In the genomic region with DNA sequence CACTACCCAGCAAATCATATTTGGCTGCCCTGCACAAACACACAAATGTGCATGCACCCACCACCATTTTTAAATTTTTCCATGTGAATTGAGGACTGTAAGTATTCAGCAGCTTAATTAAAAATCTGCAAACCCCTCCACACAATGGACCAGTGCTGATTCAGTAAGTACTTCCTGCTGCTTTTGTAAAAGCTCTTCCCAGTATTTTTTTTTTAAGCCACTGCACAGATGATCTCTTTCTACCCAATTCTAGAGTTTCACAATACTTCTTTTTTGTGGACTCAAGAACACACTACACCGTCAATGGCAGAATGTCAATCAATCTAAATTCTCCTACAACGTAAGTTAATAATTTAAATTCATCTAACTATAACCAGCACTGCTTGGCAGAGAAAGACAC, we compare ENCODE assay signal across 15 cellular contexts. TPM values are rescaled to one million over a fixed set of nuclear protein-coding genes. Genes with fewer than 3 reads are reported as not detected.
DNase-seq lines count a peak whose midpoint lies in the region; ATAC-seq and TF ChIP-seq lines count a peak whose summit lies in the region.
"Had no signal": no experiment of that assay in that cellular context is flagged by ENCODE, and none has a peak within 500 bp of the region (broad histone marks: within the 10 kb centered on the region; RNA-seq: fewer than 3 reads in every experiment).

No MANE protein-coding gene starts in this region.

- H3K27ac ChIP-seq in A673 (ENCODE audit: low read depth, low read length, poor library complexity, severe bottlenecking) (no peak overlapping the region), right lobe of liver (peak overlapping the region in 1 of 3 donors; percentile 12)

- H3K9me3 ChIP-seq in A673 (ENCODE audit: low read depth, low read length, poor library complexity, severe bottlenecking) (no peaks in the 10 kb centered on the region), right lobe of liver (no peaks in the 10 kb centered on the region)
- H3K9me3 ChIP-seq: pancreas had no signal

- H3K36me3 ChIP-seq in A673 (ENCODE audit: insufficient read depth, low read length, poor library complexity, severe bottlenecking), result no peaks in the 10 kb centered on the region
- no peaks in the 10 kb centered on the region for H3K36me3 ChIP-seq in right lobe of liver
- H3K36me3 ChIP-seq: pancreas had no signal

- H3K4me1 Mint-ChIP-seq in chondrocyte (ENCODE audit: low read depth), result peaks cover 78% of the 10 kb centered on the region
- H3K4me1 Mint-ChIP-seq: activated naive CD8-positive, alpha-beta T cell treated with anti-CD3 and anti-CD28 coated beads for 36 hours had no signal

- H3K4me1 ChIP-seq in A673 (ENCODE audit: insufficient read depth, low read length, poor library complexity, severe bottlenecking), result peaks cover 21% of the 10 kb centered on the region
- H3K4me1 ChIP-seq in right lobe of liver, result peaks cover 0 to 34% (median 10%) of the 10 kb centered on the region in 4 donors

- no peak for TF ChIP-seq CTCF in A673 (conservative IDR thresholded peaks at IDR 0.05; ENCODE audit: low read depth, low read length)
- TF ChIP-seq CTCF in chondrocyte (IDR thresholded peaks at IDR 0.05), result no peak
- TF ChIP-seq CTCF in right lobe of liver (IDR thresholded peaks at IDR 0.05), result no peak

- POLR2A ChIA-PET in A673 (lab: Charles Lee; ENCODE audit: low non-redundant PET), result no interaction called here

- 6% methylated on average over 2 of the region's 2 CpGs for WGBS in right lobe of liver (ENCODE audit: insufficient coverage, low coverage, low lambda C conversion rate, missing lambda C conversion rate)

- H3K4me3 Mint-ChIP-seq in chondrocyte (ENCODE audit: unreplicated experiment), result no peak overlapping the region
- H3K4me3 Mint-ChIP-seq: activated naive CD8-positive, alpha-beta T cell treated with anti-CD3 and anti-CD28 coated beads for 36 hours; T-helper 1 cell treated with Interleukin-12 subunit alpha and Interleukin-12 subunit beta and Interleukin-4 antibody, amounts not matched to agents 30 μg/mL and 1 μg/mL, for 36 hours had no signal

- no peak for TF ChIP-seq POLR2A in right lobe of liver (IDR thresholded peaks at IDR 0.05)

- peaks cover 5% of the 10 kb centered on the region for H3K36me3 Mint-ChIP-seq in chondrocyte (ENCODE audit: low read depth)
- H3K36me3 Mint-ChIP-seq: activated naive CD8-positive, alpha-beta T cell treated with anti-CD3 and anti-CD28 coated beads for 36 hours had no signal

- peak overlapping the region; percentile 93 for H3K27ac Mint-ChIP-seq in chondrocyte (ENCODE audit: unreplicated experiment)
- H3K27ac Mint-ChIP-seq: activated naive CD8-positive, alpha-beta T cell treated with anti-CD3 and anti-CD28 coated beads for 36 hours; T-helper 1 cell treated with Interleukin-12 subunit alpha and Interleukin-12 subunit beta and Interleukin-4 antibody, amounts not matched to agents 30 μg/mL and 1 μg/mL, for 36 hours had no signal

- no peak overlapping the region for H3K4me3 ChIP-seq in A673 (ENCODE audit: low read depth, low read length, poor library complexity, severe bottlenecking)
- H3K4me3 ChIP-seq in right lobe of liver, result no peak overlapping the region
- H3K4me3 ChIP-seq: pancreas had no signal

- CTCF ChIA-PET in A673 (lab: Charles Lee), result no interaction called here

- H3K9me3 Mint-ChIP-seq in chondrocyte (ENCODE audit: low read depth), result no peaks in the 10 kb centered on the region
- H3K9me3 Mint-ChIP-seq: activated naive CD8-positive, alpha-beta T cell treated with anti-CD3 and anti-CD28 coated beads for 36 hours; T-helper 1 cell treated with Interleukin-12 subunit alpha and Interleukin-12 subunit beta and Interleukin-4 antibody, amounts not matched to agents 30 μg/mL and 1 μg/mL, for 36 hours had no signal

- ATAC-seq in right lobe of liver (peak; percentile 65 to 79 (median 69)), HG03565 (IDR thresholded peaks at IDR 0.05; ENCODE audit: unreplicated experiment) (no peak)

- H3K27me3 ChIP-seq in A673 (replicated peaks; ENCODE audit: insufficient read depth, low read depth, low read length, poor library complexity) (no peaks in the 10 kb centered on the region), right lobe of liver (no peaks in the 10 kb centered on the region)
- H3K27me3 ChIP-seq: pancreas had no signal

- no TSS peak for BruUV-seq in A673 (replicated peaks; lab: Mats Ljungman, UMichigan)

- DNase-seq in A673 (ENCODE audit: low spot score), result peak; percentile 78
- peak; percentile 64 for DNase-seq in MV-4-11 (lab: John Stamatoyannopoulos, UW)
- no peak for DNase-seq in chondrocyte (ENCODE audit: low spot score)
- DNase-seq in right lobe of liver, result no peak
- DNase-seq in activated effector memory CD4-positive, alpha-beta T cell treated with Interleukin-2 at 50 U/mL for 16 hours, result no peak
- DNase-seq in AG20443 (ENCODE audit: low spot score), result no peak
- no peak for DNase-seq in NCI-H748 treated with DMSO at 0.1 percent for 48 hours (lab: John Stamatoyannopoulos, UW)
- DNase-seq: activated naive CD8-positive, alpha-beta T cell treated with anti-CD3 and anti-CD28 coated beads for 36 hours; mesendoderm; NCI-H1930; NCI-H526; pancreas; RPMI8226 had no signal

- H3K27me3 Mint-ChIP-seq in chondrocyte (ENCODE audit: low read depth), result no peaks in the 10 kb centered on the region

- intact Hi-C loops in A673 (cut with micrococcal nuclease; ENCODE audit: unreplicated experiment), result no loop called here
- intact Hi-C loops in right lobe of liver (cut with DNase I), result no loop called here

RNA-seq across cellular contexts. Expression of a gene that starts 26.5 kb away (rescaled TPM):
- total RNA-seq in A673 (2021) (15.3 and 15.4 TPM in 2 replicates), chondrocyte (21.8 to 28.1 TPM (median 25.2 TPM) in 3 replicates), right lobe of liver (10 to 100 TPM in 1 of 6 experiments, 1 to 10 TPM in 5; 5.5 to 11.0 (median 7.3) TPM)

Comparison
In these comparisons a context has a peak if more than half of its experiments do, and no peak if none do; other contexts are left out.
1. DNase-seq: peak in A673 (single experiment) and MV-4-11 (single experiment); none in chondrocyte (single experiment), right lobe of liver (0 of 3), activated effector memory CD4-positive, alpha-beta T cell treated with Interleukin-2 at 50 U/mL for 16 hours (single experiment), AG20443 (single experiment) and NCI-H748 treated with DMSO at 0.1 percent for 48 hours (single experiment).